In the genomic region with DNA sequence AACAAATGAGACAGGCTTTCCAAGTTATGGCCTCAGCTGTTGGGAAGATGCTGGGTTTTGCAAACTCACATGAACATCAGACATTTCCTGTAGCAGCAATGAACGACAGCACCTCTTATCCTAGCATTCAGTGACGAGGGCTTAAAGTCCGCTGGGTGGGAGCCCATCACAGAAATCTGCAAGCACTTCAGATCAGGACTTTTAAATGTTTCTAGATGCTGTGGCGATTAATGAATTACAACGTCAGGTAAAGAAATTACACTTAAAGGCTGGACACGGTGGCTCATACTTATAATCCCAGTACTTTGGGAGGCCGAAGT, we compare ENCODE assay signal across 12 cellular contexts. TPM values are rescaled to one million over a fixed set of nuclear protein-coding genes. Genes with fewer than 3 reads are reported as not detected.
DNase-seq lines count a peak whose midpoint lies in the region; ATAC-seq, FAIRE-seq and TF ChIP-seq lines count a peak whose summit lies in the region.
"Had no signal": no experiment of that assay in that cellular context is flagged by ENCODE, and none has a peak within 500 bp of the region (broad histone marks: within the 10 kb centered on the region; RNA-seq: fewer than 3 reads in every experiment).

No MANE protein-coding gene starts in this region.

- DNase-seq in AG04449 (ENCODE audit: low read depth, low spot score) (no peak), mammary epithelial cell (no peak), HTR-8/SVneo (ENCODE audit: insufficient read length, low spot score) (no peak)
- DNase-seq: cerebellar nuclear complex, NCI-H1048, PC-9 had no signal

- H3K4me2 ChIP-seq in mammary epithelial cell (ENCODE audit: insufficient read depth, low read depth, low read length): no peak overlapping the region
- H3K4me2 ChIP-seq: PC-9 had no signal

- H3K9ac ChIP-seq in mammary epithelial cell (ENCODE audit: insufficient read depth, low read length): no peak overlapping the region
- H3K9ac ChIP-seq: parathyroid adenoma had no signal

- peaks cover 7% of the 10 kb centered on the region for H4K20me1 ChIP-seq in mammary epithelial cell (ENCODE audit: insufficient read depth, low read length)

- H3K4me1 ChIP-seq in muscle layer of duodenum (ENCODE audit: control insufficient read depth in 1 of 2, insufficient read depth in 2 of 2, low read length in 2 of 2) (peaks cover 16 to 24% of the 10 kb centered on the region in 2 donors), mammary epithelial cell (ENCODE audit: insufficient read depth, low read length) (peaks cover 59% of the 10 kb centered on the region)

- peak overlapping the region; percentile 31 for H3K4me3 ChIP-seq in AG04449 (ENCODE audit: low read depth, low read length)
- no peak overlapping the region for H3K4me3 ChIP-seq in muscle layer of duodenum (ENCODE audit: low read depth in 1 of 2, low read length in 2 of 2)
- H3K4me3 ChIP-seq in mammary epithelial cell (replicated peaks in 1 of 3; ENCODE audit: insufficient read depth in 1 of 3, low read depth in 2 of 3, low read length in 3 of 3): no peak overlapping the region
- H3K4me3 ChIP-seq: PC-9 had no signal

- H3K36me3 Mint-ChIP-seq in IgD-negative memory B cell (peaks cover 7% of the 10 kb centered on the region), brain (peaks cover 36% of the 10 kb centered on the region)

- H3K27me3 ChIP-seq in muscle layer of duodenum (ENCODE audit: low read depth, low read length) (no peaks in the 10 kb centered on the region), mammary epithelial cell (ENCODE audit: insufficient read depth, low read length) (no peaks in the 10 kb centered on the region)

- peak overlapping the region; percentile 13 for H3K27ac ChIP-seq in muscle layer of duodenum (ENCODE audit: low read length)
- H3K27ac ChIP-seq in mammary epithelial cell (ENCODE audit: insufficient read depth, low read depth, low read length): no peak overlapping the region
- H3K27ac ChIP-seq: parathyroid adenoma, PC-9 had no signal

- H3K4me3 Mint-ChIP-seq in IgD-negative memory B cell (peak overlapping the region in 2 of 4 donors; percentile 48 to 92), brain (peak overlapping the region in 4 of 5 experiments; percentile 35 to 99 (median 88))

- H3K4me1 Mint-ChIP-seq in IgD-negative memory B cell (peaks cover 30 to 57% (median 50%) of the 10 kb centered on the region in 3 donors), brain (peaks cover 58% of the 10 kb centered on the region)

- dilution Hi-C loops in mammary epithelial cell (cut with HindIII; ENCODE audit: low sequenced_read_pairs): no loop called here

- CTCF ChIA-PET in AG04449 (lab: Yijun Ruan, JAX): interaction anchor here (0.6 to 2.8 kb wide), 10 partner anchors 9 to 266 kb away, joined by 3 to 27 read pairs (median 5); a partner anchor contains a TSS
- CTCF ChIA-PET in mammary epithelial cell (lab: Charles Lee; ENCODE audit: low non-redundant PET): no interaction called here

- BruUV-seq in mammary epithelial cell (replicated peaks; lab: Mats Ljungman, UMichigan): no TSS peak

- H3K27me3 Mint-ChIP-seq in IgD-negative memory B cell: peaks cover 2% of the 10 kb centered on the region
- H3K27me3 Mint-ChIP-seq in brain: peaks cover 18% of the 10 kb centered on the region

- no peak for TF ChIP-seq CTCF in AG04449 (IDR thresholded peaks at IDR 0.05; ENCODE audit: insufficient read depth, low read length, missing control alignments)
- no peak for TF ChIP-seq CTCF in brain (conservative IDR thresholded peaks at IDR 0.05)
- TF ChIP-seq CTCF in mammary epithelial cell (conservative IDR thresholded peaks at IDR 0.05 in 1 of 2, IDR thresholded peaks at IDR 0.05 in 1 of 2; ENCODE audit: extremely low read depth in 1 of 2, insufficient read depth in 1 of 2, low read depth in 1 of 2, low read length in 2 of 2): no peak

- ATAC-seq in GM21723 (IDR thresholded peaks at IDR 0.05; ENCODE audit: unreplicated experiment) (no peak), GM18498 (IDR thresholded peaks at IDR 0.05; ENCODE audit: unreplicated experiment) (no peak)

- POLR2A ChIA-PET in AG04449 (lab: Yijun Ruan, JAX): interaction anchor here (0.6 to 1.0 kb wide), 3 partner anchors 11 to 377 kb away, joined by 3 read pairs; no protein-coding TSS in a partner anchor

- H3K27ac Mint-ChIP-seq in IgD-negative memory B cell: peak overlapping the region in 2 of 3 donors; percentile 83 to 96
- H3K27ac Mint-ChIP-seq in brain: peak overlapping the region in 4 of 5 experiments; percentile 24 to 91 (median 74)

- H3K36me3 ChIP-seq in muscle layer of duodenum (ENCODE audit: control insufficient read depth in 1 of 2, insufficient read depth in 2 of 2, low read length in 2 of 2): peaks cover 27 to 57% of the 10 kb centered on the region in 2 donors
- peaks cover 42% of the 10 kb centered on the region for H3K36me3 ChIP-seq in mammary epithelial cell (ENCODE audit: insufficient read depth, low read length)

- H3K9me3 Mint-ChIP-seq in IgD-negative memory B cell (peaks cover 0 to 2% (median 0%) of the 10 kb centered on the region in 3 donors), brain (peaks cover 0 to 1% (median 0%) of the 10 kb centered on the region in 5 experiments)

- H3K79me2 ChIP-seq in mammary epithelial cell (ENCODE audit: insufficient read depth, low read length): peaks cover 88% of the 10 kb centered on the region
- H3K79me2 ChIP-seq: parathyroid adenoma had no signal

- H3K9me3 ChIP-seq in muscle layer of duodenum (ENCODE audit: control insufficient read depth in 1 of 2, low read length in 2 of 2) (no peaks in the 10 kb centered on the region), mammary epithelial cell (replicated peaks; ENCODE audit: insufficient read depth, low read length) (no peaks in the 10 kb centered on the region)

- in situ Hi-C loops in mammary epithelial cell (cut with MboI; ENCODE audit: low sequenced_read_pairs in 2 of 2): no loop called here

- intact Hi-C loops in mammary epithelial cell (cut with micrococcal nuclease): loop anchor here (5.0 kb wide), 1 partner anchor 148 kb away; no protein-coding TSS in a partner anchor

- no peak for FAIRE-seq in HTR-8/SVneo (lab: Jason Lieb, UNC)

- WGBS in mammary epithelial cell (ENCODE audit: low coverage, missing lambda C conversion rate): 87% methylated on average over 7 of the region's 7 CpGs

- no peak overlapping the region for H2AFZ ChIP-seq in mammary epithelial cell (ENCODE audit: low read depth, low read length)
- H2AFZ ChIP-seq: parathyroid adenoma, PC-9 had no signal

RNA-seq across cellular contexts. Expression of a gene that starts 3.8 kb away (rescaled TPM):
- polyA plus RNA-seq in IgD-negative memory B cell (40.8 TPM), brain (ENCODE audit: insufficient read depth, low read depth, low replicate concordance) (2.9 TPM), mammary epithelial cell (29.2 TPM)
- total RNA-seq in mammary epithelial cell: 10 to 100 TPM; 31.8 to 42.7 TPM
- 80.7 TPM for polyA minus RNA-seq in mammary epithelial cell

RNA-seq across cellular contexts. Expression of a gene that starts 13.9 kb away (rescaled TPM):
- 760 TPM for polyA plus RNA-seq in IgD-negative memory B cell
- polyA plus RNA-seq in brain (ENCODE audit: insufficient read depth, low read depth, low replicate concordance): 6.4 TPM
- total RNA-seq in mammary epithelial cell: 1 to 10 TPM; 1.0 to 2.9 TPM
- polyA plus RNA-seq in mammary epithelial cell: 7.9 TPM
- 16.8 TPM for polyA minus RNA-seq in mammary epithelial cell

Comparison
In these comparisons a context has a peak if more than half of its experiments do, and no peak if none do; other contexts are left out.
1. RNA of a gene that starts 13.9 kb away (polyA plus RNA-seq): 760 TPM in IgD-negative memory B cell (single experiment); 7.9 TPM in mammary epithelial cell (single experiment) and 6.4 TPM in brain (single experiment); every median in the first group is over 10 times any median in the second.